Comparison of ENCODE assay signal across 10 cellular contexts in the genomic region with DNA sequence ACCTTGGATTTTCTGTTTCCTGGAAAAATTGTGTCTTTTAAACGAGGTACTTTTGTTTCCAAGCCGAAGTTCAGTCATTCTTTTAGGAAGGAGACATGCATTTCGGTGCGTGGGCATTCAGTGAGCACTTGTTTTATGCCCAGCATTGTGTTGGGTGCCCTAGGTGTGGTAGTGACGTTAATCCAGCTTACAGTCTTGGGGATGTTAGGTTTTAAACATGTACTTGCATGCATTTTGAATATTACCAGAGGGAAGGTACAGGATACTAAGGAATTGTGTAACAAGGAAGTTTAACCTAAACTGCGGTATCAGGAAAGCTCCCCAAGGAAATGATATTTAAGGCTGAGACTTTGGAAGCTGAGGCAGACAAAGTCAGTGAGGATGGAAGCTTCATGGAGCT.
DNase-seq lines count a peak whose midpoint lies in the region; ATAC-seq and TF ChIP-seq lines count a peak whose summit lies in the region.
"Had no signal": no experiment of that assay in that cellular context is flagged by ENCODE, and none has a peak within 500 bp of the region (broad histone marks: within the 10 kb centered on the region; RNA-seq: fewer than 3 reads in every experiment).

No MANE protein-coding gene starts in this region.

- H3K4me3 Mint-ChIP-seq in activated naive CD8-positive, alpha-beta T cell, result no peak overlapping the region
- no peak overlapping the region for H3K4me3 Mint-ChIP-seq in activated naive CD8-positive, alpha-beta T cell treated with anti-CD3 and anti-CD28 coated beads for 36 hours

- H3K4me3 ChIP-seq in ascending aorta, result peak overlapping the region in 1 of 2 donors; percentile 7
- H3K4me3 ChIP-seq in hepatocyte, result no peak overlapping the region
- no peak overlapping the region for H3K4me3 ChIP-seq in thoracic aorta

- H3K9me3 Mint-ChIP-seq in activated naive CD8-positive, alpha-beta T cell (ENCODE audit: low read depth), result no peaks in the 10 kb centered on the region
- H3K9me3 Mint-ChIP-seq in activated naive CD8-positive, alpha-beta T cell treated with anti-CD3 and anti-CD28 coated beads for 36 hours, result no peaks in the 10 kb centered on the region

- H3K27ac Mint-ChIP-seq in activated naive CD8-positive, alpha-beta T cell, result peak overlapping the region; percentile 9
- no peak overlapping the region for H3K27ac Mint-ChIP-seq in activated naive CD8-positive, alpha-beta T cell treated with anti-CD3 and anti-CD28 coated beads for 36 hours

- no peak for DNase-seq in activated naive CD8-positive, alpha-beta T cell treated with anti-CD3 and anti-CD28 coated beads for 36 hours
- DNase-seq in ascending aorta (ENCODE audit: low spot score in 2 of 2) (peak in 1 of 2 donors; percentile 12), hepatocyte (ENCODE audit: low spot score) (no peak), thoracic aorta (ENCODE audit: low spot score) (no peak), midbrain (lab: John Stamatoyannopoulos, UW) (no peak), amniotic stem cell (lab: John Stamatoyannopoulos, UW) (no peak)
- DNase-seq: NCI-H446 treated with DMSO at 0.1 percent for 48 hours, small intestine had no signal

- 84% methylated on average over 6 of the region's 6 CpGs for WGBS in hepatocyte (ENCODE audit: low lambda C conversion rate, missing lambda C conversion rate)

- peak overlapping the region; percentile 48 to 66 for H3K27ac ChIP-seq in ascending aorta
- peak overlapping the region; percentile 90 for H3K27ac ChIP-seq in hepatocyte
- H3K27ac ChIP-seq in thoracic aorta, result peak overlapping the region; percentile 49 to 55

- H3K9me3 ChIP-seq in ascending aorta (no peaks in the 10 kb centered on the region), hepatocyte (ENCODE audit: low read depth) (no peaks in the 10 kb centered on the region), thoracic aorta (no peaks in the 10 kb centered on the region)

- no peak for ATAC-seq in thoracic aorta (ENCODE audit: insufficient number of reproducible peaks, low FRiP score, low read depth)
- ATAC-seq in HG03439 (IDR thresholded peaks at IDR 0.05; ENCODE audit: unreplicated experiment), result no peak

- no peaks in the 10 kb centered on the region for H3K27me3 ChIP-seq in ascending aorta
- H3K27me3 ChIP-seq in hepatocyte, result no peaks in the 10 kb centered on the region
- H3K27me3 ChIP-seq in thoracic aorta (replicated peaks; ENCODE audit: insufficient read depth), result no peaks in the 10 kb centered on the region

- H3K9me2 ChIP-seq in hepatocyte (replicated peaks; ENCODE audit: insufficient read depth), result no peaks in the 10 kb centered on the region

- peaks cover 26 to 70% of the 10 kb centered on the region in 2 donors for H3K4me1 ChIP-seq in ascending aorta
- H3K4me1 ChIP-seq in hepatocyte (ENCODE audit: insufficient read depth), result peaks cover 40% of the 10 kb centered on the region
- peaks cover 70 to 77% of the 10 kb centered on the region in 2 donors for H3K4me1 ChIP-seq in thoracic aorta (ENCODE audit: control insufficient read depth in 1 of 2, low read depth in 2 of 2)

- peaks cover 10% of the 10 kb centered on the region for H3K36me3 Mint-ChIP-seq in activated naive CD8-positive, alpha-beta T cell
- H3K36me3 Mint-ChIP-seq in activated naive CD8-positive, alpha-beta T cell treated with anti-CD3 and anti-CD28 coated beads for 36 hours, result no peaks in the 10 kb centered on the region

- intact Hi-C loops in ascending aorta (cut with DNase I), result loop anchor here (5.0 kb wide), 2 partner anchors 55 to 65 kb away; a partner anchor contains a TSS

- no peak for TF ChIP-seq CTCF in ascending aorta (IDR thresholded peaks at IDR 0.05)
- TF ChIP-seq CTCF in hepatocyte (IDR thresholded peaks at IDR 0.05; ENCODE audit: poor library complexity), result no peak
- no peak for TF ChIP-seq CTCF in thoracic aorta (IDR thresholded peaks at IDR 0.05)

- no peaks in the 10 kb centered on the region for H3K27me3 Mint-ChIP-seq in activated naive CD8-positive, alpha-beta T cell
- no peaks in the 10 kb centered on the region for H3K27me3 Mint-ChIP-seq in activated naive CD8-positive, alpha-beta T cell treated with anti-CD3 and anti-CD28 coated beads for 36 hours

- peaks cover 88% of the 10 kb centered on the region for H4K20me1 ChIP-seq in hepatocyte (ENCODE audit: insufficient read depth, poor library complexity, severe bottlenecking)

- H3K36me3 ChIP-seq in ascending aorta, result peaks cover 0 to 5% of the 10 kb centered on the region in 2 donors
- no peaks in the 10 kb centered on the region for H3K36me3 ChIP-seq in hepatocyte (replicated peaks; ENCODE audit: insufficient read depth, low read depth)
- peaks cover 2% of the 10 kb centered on the region for H3K36me3 ChIP-seq in thoracic aorta

- H2AFZ ChIP-seq in hepatocyte, result no peak overlapping the region

- no peak overlapping the region for H3K4me2 ChIP-seq in hepatocyte

- peaks cover 34% of the 10 kb centered on the region for H3K4me1 Mint-ChIP-seq in activated naive CD8-positive, alpha-beta T cell (ENCODE audit: low read depth)
- peaks cover 24% of the 10 kb centered on the region for H3K4me1 Mint-ChIP-seq in activated naive CD8-positive, alpha-beta T cell treated with anti-CD3 and anti-CD28 coated beads for 36 hours

- H3K79me2 ChIP-seq in hepatocyte, result peaks cover 92% of the 10 kb centered on the region
